ENCODE assay signal across 8 cellular contexts in genomic region chr16:30378236-30379164, GRCh38. TPM values are rescaled to one million over a fixed set of nuclear protein-coding genes. Genes with fewer than 3 reads are reported as not detected.
A peak's percentile ranks its signal among the peaks of the same experiment; 100 is the strongest.
DNase-seq lines count a peak whose midpoint lies in the region; ATAC-seq and TF ChIP-seq lines count a peak whose summit lies in the region.

No MANE protein-coding gene starts in this region.

- peaks cover 0 to 9% (median 3%) of the 10 kb centered on the region in 4 donors for H3K4me1 ChIP-seq in right lobe of liver

- peak overlapping the region; percentile 60 to 69 (median 64) for H3K4me3 ChIP-seq in right lobe of liver

- peak; percentile 85 for ATAC-seq in GM19372 (IDR thresholded peaks at IDR 0.05; ENCODE audit: low read depth, unreplicated experiment)
- peak; percentile 88 for ATAC-seq in HG03521 (IDR thresholded peaks at IDR 0.05; ENCODE audit: unreplicated experiment)
- peak; percentile 92 to 97 (median 95) for ATAC-seq in right lobe of liver

- no peaks in the 10 kb centered on the region for H3K9me3 Mint-ChIP-seq in CD14-positive monocyte
- no peaks in the 10 kb centered on the region for H3K9me3 Mint-ChIP-seq in dendritic cell treated with granulocyte-macrophage colony-stimulating factor and Interleukin-4, amounts not matched to agents 40 ng/mL and 50 ng/mL, for 4 days

- WGBS in right lobe of liver (ENCODE audit: insufficient coverage, low coverage, low lambda C conversion rate, missing lambda C conversion rate): 1% methylated on average over 23 of the region's 68 CpGs

- intact Hi-C loops in CD14-positive monocyte (cut with micrococcal nuclease) (loop anchor here (1.0 to 10.0 kb wide), 4 partner anchors 8 to 336 kb away; partner anchors contain the start of genes FBRS (in 1 of the 2), PRR14 (in 1 of the 2) and TBC1D10B (in 1 of the 2)), right lobe of liver (cut with DNase I) (no loop called here)
- intact Hi-C loops in dendritic cell treated with granulocyte-macrophage colony-stimulating factor and Interleukin-4, amounts not matched to agents 40 ng/mL and 50 ng/mL, for 4 days (cut with micrococcal nuclease): loop anchor here (1.0 kb wide), 1 partner anchor 8 kb away; the partner anchor contains the start of gene TBC1D10B

- TF ChIP-seq CTCF in CD14-positive monocyte (IDR thresholded peaks at IDR 0.05) (no peak), right lobe of liver (IDR thresholded peaks at IDR 0.05) (peak in 1 of 4 donors; percentile 13)

- no peaks in the 10 kb centered on the region for H3K36me3 Mint-ChIP-seq in CD14-positive monocyte
- peaks cover 10% of the 10 kb centered on the region for H3K36me3 Mint-ChIP-seq in dendritic cell treated with granulocyte-macrophage colony-stimulating factor and Interleukin-4, amounts not matched to agents 40 ng/mL and 50 ng/mL, for 4 days (ENCODE audit: low read depth)

- peak; percentile 97 for DNase-seq in CD14-positive monocyte (ENCODE audit: low spot score)
- DNase-seq in NCI-H69 (lab: John Stamatoyannopoulos, UW): peak; percentile 99
- DNase-seq in activated CD4-positive, alpha-beta T cell treated with anti-CD3 and anti-CD28 coated beads, Interleukin-2, amount 50 U/mL, for 24 hours (ENCODE audit: low read depth in 1 of 2, low spot score in 1 of 2): peak; percentile 97 to 99
- peak; percentile 99 to 100 (median 99) for DNase-seq in right lobe of liver
- peak; percentile 98 for DNase-seq in stimulated activated CD4-positive, alpha-beta T cell treated with anti-CD3 and anti-CD28 coated beads, Interleukin-4, amount 100 ng/mL, for 24 hours

- H3K4me3 Mint-ChIP-seq in CD14-positive monocyte: peak overlapping the region; percentile 91 to 95
- peak overlapping the region; percentile 88 for H3K4me3 Mint-ChIP-seq in dendritic cell treated with granulocyte-macrophage colony-stimulating factor and Interleukin-4, amounts not matched to agents 40 ng/mL and 50 ng/mL, for 4 days

- H3K27ac ChIP-seq in right lobe of liver: peak overlapping the region; percentile 88 to 97 (median 96)

- no peaks in the 10 kb centered on the region for H3K36me3 ChIP-seq in right lobe of liver

- no peaks in the 10 kb centered on the region for H3K27me3 ChIP-seq in right lobe of liver

- H3K4me1 Mint-ChIP-seq in CD14-positive monocyte: peaks cover 29% of the 10 kb centered on the region
- peaks cover 48% of the 10 kb centered on the region for H3K4me1 Mint-ChIP-seq in dendritic cell treated with granulocyte-macrophage colony-stimulating factor and Interleukin-4, amounts not matched to agents 40 ng/mL and 50 ng/mL, for 4 days (ENCODE audit: low read depth)

- H3K27me3 Mint-ChIP-seq in CD14-positive monocyte (ENCODE audit: low read depth in 3 of 3): peaks cover 4 to 9% (median 8%) of the 10 kb centered on the region in 3 donors
- H3K27me3 Mint-ChIP-seq in dendritic cell treated with granulocyte-macrophage colony-stimulating factor and Interleukin-4, amounts not matched to agents 40 ng/mL and 50 ng/mL, for 4 days: peaks cover 13% of the 10 kb centered on the region

- TF ChIP-seq POLR2A in right lobe of liver (IDR thresholded peaks at IDR 0.05): peak; percentile 72

- no peaks in the 10 kb centered on the region for H3K9me3 ChIP-seq in right lobe of liver

- H3K27ac Mint-ChIP-seq in CD14-positive monocyte: peak overlapping the region; percentile 99 to 100 (median 100)
- H3K27ac Mint-ChIP-seq in dendritic cell treated with granulocyte-macrophage colony-stimulating factor and Interleukin-4, amounts not matched to agents 40 ng/mL and 50 ng/mL, for 4 days: peak overlapping the region; percentile 100

RNA-seq across cellular contexts. Expression of gene SEPTIN1, which starts 3.9 kb away (rescaled TPM):
- polyA plus RNA-seq in CD14-positive monocyte: under 1 TPM; 0.49 to 0.60 TPM
- 1 to 10 TPM in 3 of 6 experiments, under 1 TPM in 3; 0.12 to 1.7 (median 0.93) TPM for total RNA-seq in right lobe of liver

RNA-seq across cellular contexts. Expression of gene MYL11, which starts 3.9 kb away (rescaled TPM):
- 1 to 10 TPM; 1.6 to 1.9 TPM for polyA plus RNA-seq in CD14-positive monocyte
- total RNA-seq in right lobe of liver: 1 to 10 TPM in 1 of 6 experiments, not detected in 5; 1.4 TPM

RNA-seq across cellular contexts. Expression of gene TBC1D10B, which starts 8.2 kb away (rescaled TPM):
- 10 to 100 TPM; 12.2 to 13.8 TPM for polyA plus RNA-seq in CD14-positive monocyte
- total RNA-seq in right lobe of liver: 10 to 100 TPM in 3 of 6 experiments, 1 to 10 TPM in 3; 7.9 to 12.3 (median 10.6) TPM

RNA-seq across cellular contexts. Expression of gene ZNF48, which starts 16.7 kb away (rescaled TPM):
- polyA plus RNA-seq in CD14-positive monocyte: 1 to 10 TPM in 1 of 2 donors, under 1 TPM in 1; 0.67 to 1.4 TPM
- 1 to 10 TPM; 2.9 to 4.3 (median 3.9) TPM for total RNA-seq in right lobe of liver

RNA-seq across cellular contexts. Expression of gene CD2BP2, which starts 23.4 kb away (rescaled TPM):
- polyA plus RNA-seq in CD14-positive monocyte: 10 to 100 TPM; 31.0 to 31.8 TPM
- total RNA-seq in right lobe of liver: 10 to 100 TPM; 14.8 to 23.8 (median 18.2) TPM

Comparison
In these comparisons a context has a peak if more than half of its experiments do, and no peak if none do; other contexts are left out.
1. Peak in every context shown above with its lines: DNase-seq, ATAC-seq, H3K4me3 ChIP-seq and H3K27ac ChIP-seq.
2. intact Hi-C loops: an anchor here in CD14-positive monocyte (1.0 to 10.0 kb wide) and dendritic cell treated with granulocyte-macrophage colony-stimulating factor and Interleukin-4, amounts not matched to agents 40 ng/mL and 50 ng/mL, for 4 days (1.0 kb wide); none called in right lobe of liver.